Comparison of ENCODE assay signal across 15 cellular contexts in the genomic region with DNA sequence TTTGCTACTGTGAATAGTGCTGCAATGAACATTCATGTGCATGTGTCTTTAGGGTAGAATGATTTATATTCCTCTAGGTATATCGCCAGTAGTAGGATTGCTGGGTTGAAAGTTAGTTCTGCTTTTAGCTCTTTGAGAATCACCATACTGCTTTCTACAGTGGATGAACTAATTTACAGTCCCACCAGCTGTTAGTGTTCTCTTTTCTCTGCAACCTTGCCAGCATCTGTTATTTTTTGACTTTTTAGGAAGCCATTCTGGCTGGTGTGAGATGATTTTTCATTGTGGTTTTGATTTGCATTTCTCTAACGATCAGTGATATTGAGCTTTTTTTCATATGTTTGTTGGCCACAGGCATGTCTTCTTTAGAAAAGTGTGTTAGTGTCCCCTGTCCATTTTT.
DNase-seq lines count a peak whose midpoint lies in the region; ATAC-seq and TF ChIP-seq lines count a peak whose summit lies in the region.
"Had no signal": no experiment of that assay in that cellular context is flagged by ENCODE, and none has a peak within 500 bp of the region (broad histone marks: within the 10 kb centered on the region; RNA-seq: fewer than 3 reads in every experiment).

No MANE protein-coding gene starts in this region.

- TF ChIP-seq CTCF in OCI-LY1 (IDR thresholded peaks at IDR 0.05; ENCODE audit: low read length) = no peak

- no peak for DNase-seq in stimulated activated naive CD4-positive, alpha-beta T cell (lab: John Stamatoyannopoulos, UW)
- DNase-seq in activated CD4-positive, alpha-beta T cell treated with anti-CD3 and anti-CD28 coated beads for 4 hours = no peak
- DNase-seq in NCI-H748 treated with DMSO at 0.1 percent for 48 hours (lab: John Stamatoyannopoulos, UW) (no peak), NCI-H1930 (lab: John Stamatoyannopoulos, UW) (no peak)
- DNase-seq: activated CD4-positive, alpha-beta T cell treated with anti-CD3 and anti-CD28 coated beads for 48 hours; activated gamma-delta T cell; CD4-positive, alpha-beta T cell; cerebellar nuclear complex; NCI-H69; stimulated activated naive CD8-positive, alpha-beta T cell treated with anti-CD3 and anti-CD28 coated beads, Interleukin-15, Interleukin-2, amounts not matched to agents 100 U/mL and 50 U/mL, for 24 hours had no signal

- no peaks in the 10 kb centered on the region for H3K27me3 ChIP-seq in OCI-LY1 (ENCODE audit: insufficient read depth, low read length)

- H3K27ac ChIP-seq in OCI-LY1 (ENCODE audit: low read depth, low read length, poor library complexity, severe bottlenecking) = peak overlapping the region; percentile 88
- H3K27ac ChIP-seq: SK-N-MC had no signal

- H3K9ac ChIP-seq in OCI-LY1 (ENCODE audit: low read length) = peak overlapping the region; percentile 5; the same call in 1 of the 2 replicates

- H3K4me1 ChIP-seq in OCI-LY1 (ENCODE audit: insufficient read depth, low read length, severe bottlenecking) = peaks cover 38% of the 10 kb centered on the region

- no peak overlapping the region for H2AFZ ChIP-seq in OCI-LY1 (ENCODE audit: low read length)

- H4K20me1 ChIP-seq in OCI-LY1 (ENCODE audit: insufficient read depth, low read length) = no peaks in the 10 kb centered on the region

- H3K9me3 ChIP-seq in OCI-LY1 (ENCODE audit: low read length) = no peaks in the 10 kb centered on the region

- no peaks in the 10 kb centered on the region for H3K36me3 ChIP-seq in OCI-LY1 (ENCODE audit: insufficient read depth, low read length)

- no peaks in the 10 kb centered on the region for H3K79me2 ChIP-seq in OCI-LY1 (ENCODE audit: insufficient read depth, low read length)

- no peaks in the 10 kb centered on the region for H3F3A ChIP-seq in OCI-LY1 (ENCODE audit: insufficient read depth, low read length)

- H3K9me2 ChIP-seq in OCI-LY1 (ENCODE audit: low read depth, low read length) = no peaks in the 10 kb centered on the region

- H3K4me2 ChIP-seq in OCI-LY1 (ENCODE audit: low read length) = peak overlapping the region; percentile 42; the same call in 1 of the 2 replicates

- no peak overlapping the region for H3K4me3 ChIP-seq in OCI-LY1 (ENCODE audit: low read depth, low read length, poor library complexity, severe bottlenecking)
- H3K4me3 ChIP-seq: SK-N-MC had no signal

- ATAC-seq in GM18861 (IDR thresholded peaks at IDR 0.05; ENCODE audit: unreplicated experiment) = peak; percentile 57
- ATAC-seq in GM21515 (IDR thresholded peaks at IDR 0.05; ENCODE audit: unreplicated experiment) = peak; percentile 50
- ATAC-seq in HG03064 (IDR thresholded peaks at IDR 0.05; ENCODE audit: low read depth, unreplicated experiment) = peak; percentile 54
- ATAC-seq: stimulated activated naive CD8-positive, alpha-beta T cell treated with anti-CD3 and anti-CD28 coated beads, Interleukin-15, Interleukin-2, amounts not matched to agents 100 U/mL and 50 U/mL, for 24 hours had no signal
